Comparison of ENCODE assay signal across 1 cellular context in the genomic region with DNA sequence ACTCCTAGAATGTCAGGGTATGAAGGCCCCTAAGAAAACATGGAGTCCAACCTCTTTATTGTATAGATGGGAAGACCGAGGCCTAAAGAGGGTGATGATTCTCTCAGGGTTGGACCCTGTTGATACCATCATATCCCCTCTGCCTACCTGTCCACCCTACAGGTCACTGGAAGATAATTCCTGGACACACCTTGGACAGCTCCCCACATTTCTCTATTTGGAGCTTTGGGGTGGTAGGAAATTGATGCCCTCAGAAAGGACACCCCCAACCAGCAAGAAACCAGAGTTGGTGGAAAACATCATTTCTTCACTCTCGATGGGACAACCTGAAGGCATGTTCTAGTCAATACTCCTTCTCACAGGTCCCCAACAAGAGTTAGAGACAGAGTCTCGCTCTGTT.
TF ChIP-seq lines count a peak whose summit lies in the region.

No MANE protein-coding gene starts in this region.

TF ChIP-seq in A549, 52 proteins besides CTCF, POLR2A, EP300 and RAD21 (continued from another document):
- TF ChIP-seq, protein P1, sequence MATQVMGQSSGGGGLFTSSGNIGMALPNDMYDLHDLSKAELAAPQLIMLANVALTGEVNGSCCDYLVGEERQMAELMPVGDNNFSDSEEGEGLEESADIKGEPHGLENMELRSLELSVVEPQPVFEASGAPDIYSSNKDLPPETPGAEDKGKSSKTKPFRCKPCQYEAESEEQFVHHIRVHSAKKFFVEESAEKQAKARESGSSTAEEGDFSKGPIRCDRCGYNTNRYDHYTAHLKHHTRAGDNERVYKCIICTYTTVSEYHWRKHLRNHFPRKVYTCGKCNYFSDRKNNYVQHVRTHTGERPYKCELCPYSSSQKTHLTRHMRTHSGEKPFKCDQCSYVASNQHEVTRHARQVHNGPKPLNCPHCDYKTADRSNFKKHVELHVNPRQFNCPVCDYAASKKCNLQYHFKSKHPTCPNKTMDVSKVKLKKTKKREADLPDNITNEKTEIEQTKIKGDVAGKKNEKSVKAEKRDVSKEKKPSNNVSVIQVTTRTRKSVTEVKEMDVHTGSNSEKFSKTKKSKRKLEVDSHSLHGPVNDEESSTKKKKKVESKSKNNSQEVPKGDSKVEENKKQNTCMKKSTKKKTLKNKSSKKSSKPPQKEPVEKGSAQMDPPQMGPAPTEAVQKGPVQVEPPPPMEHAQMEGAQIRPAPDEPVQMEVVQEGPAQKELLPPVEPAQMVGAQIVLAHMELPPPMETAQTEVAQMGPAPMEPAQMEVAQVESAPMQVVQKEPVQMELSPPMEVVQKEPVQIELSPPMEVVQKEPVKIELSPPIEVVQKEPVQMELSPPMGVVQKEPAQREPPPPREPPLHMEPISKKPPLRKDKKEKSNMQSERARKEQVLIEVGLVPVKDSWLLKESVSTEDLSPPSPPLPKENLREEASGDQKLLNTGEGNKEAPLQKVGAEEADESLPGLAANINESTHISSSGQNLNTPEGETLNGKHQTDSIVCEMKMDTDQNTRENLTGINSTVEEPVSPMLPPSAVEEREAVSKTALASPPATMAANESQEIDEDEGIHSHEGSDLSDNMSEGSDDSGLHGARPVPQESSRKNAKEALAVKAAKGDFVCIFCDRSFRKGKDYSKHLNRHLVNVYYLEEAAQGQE (IDR thresholded peaks at IDR 0.05), result peak; percentile 29; the same call in 1 of the 2 replicates
- TF ChIP-seq ESRRA (IDR thresholded peaks at IDR 0.05; ENCODE audit: borderline replicate concordance, low read length), result no peak
- TF ChIP-seq SMC3 (IDR thresholded peaks at IDR 0.05), result no peak
- TF ChIP-seq ZNF302 (CRISPR knock-in tag; IDR thresholded peaks at IDR 0.05), result no peak
- no peak for TF ChIP-seq POLR2AphosphoS2 (conservative IDR thresholded peaks at IDR 0.05; ENCODE audit: low read length)
